7 cellular contexts compared by ENCODE assay signal in the genomic region with DNA sequence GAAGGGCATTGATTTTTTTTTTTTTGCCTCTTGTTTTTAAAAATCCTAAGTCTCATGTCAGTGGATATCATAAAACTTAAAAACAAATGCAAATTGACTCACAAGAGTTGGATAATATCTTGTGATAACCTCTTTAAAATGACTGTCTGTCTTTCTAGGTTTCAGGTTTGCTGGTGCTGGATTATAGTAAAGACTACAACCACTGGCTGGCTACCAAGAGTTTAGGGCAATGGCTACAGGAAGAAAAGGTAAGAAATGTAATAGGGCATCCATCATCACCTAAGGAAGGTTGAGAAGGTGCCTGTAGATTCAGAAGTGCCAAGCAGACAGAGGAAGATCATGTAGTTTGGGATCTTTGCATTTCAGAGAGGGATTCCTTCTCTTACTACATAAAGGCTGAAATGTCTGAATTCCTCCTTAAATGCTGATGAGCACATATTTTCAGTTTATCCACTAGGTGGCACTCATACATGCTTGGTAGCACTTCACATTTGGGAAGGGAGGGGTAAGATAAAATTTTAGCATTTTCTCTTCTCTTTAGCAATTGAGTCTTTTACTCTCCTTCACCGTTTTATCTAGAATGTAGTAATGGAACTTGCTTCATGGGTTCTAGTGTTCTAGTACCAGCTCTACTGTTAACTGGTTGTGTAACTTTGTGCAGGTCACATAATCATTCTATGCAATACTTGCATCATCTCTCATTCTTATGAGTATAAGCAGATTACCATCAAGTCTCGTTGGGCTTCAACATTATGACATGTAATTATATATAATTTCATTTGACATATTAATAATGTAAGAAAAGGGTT. TPM values are rescaled to one million over a fixed set of nuclear protein-coding genes. Genes with fewer than 3 reads are reported as not detected.
DNase-seq lines count a peak whose midpoint lies in the region; ATAC-seq, FAIRE-seq and TF ChIP-seq lines count a peak whose summit lies in the region.

No MANE protein-coding gene starts in this region.

- ATAC-seq in GM19397 (IDR thresholded peaks at IDR 0.05; ENCODE audit: unreplicated experiment): peak; percentile 81
- peak; percentile 88 for ATAC-seq in HG03196 (IDR thresholded peaks at IDR 0.05; ENCODE audit: unreplicated experiment)

- no peak overlapping the region for H3K4me3 ChIP-seq in bronchial epithelial cell (ENCODE audit: low read depth, low read length)

- DNase-seq in G401 (ENCODE audit: low spot score) (peak; percentile 68), NCI-H526 treated with DMSO at 0.1 percent for 48 hours (lab: John Stamatoyannopoulos, UW) (peak; percentile 19), bronchial epithelial cell (ENCODE audit: low read depth) (peak; percentile 60), lung microvascular endothelial cell (ENCODE audit: low read depth in 2 of 2) (peak; percentile 43 to 45)
- no peak for DNase-seq in stimulated activated CD4-positive, alpha-beta T cell treated with anti-CD3 and anti-CD28 coated beads, Interleukin-4, amount 100 ng/mL, for 24 hours

- FAIRE-seq in bronchial epithelial cell (lab: Jason Lieb, UNC): no peak

- no peaks in the 10 kb centered on the region for H3K27me3 ChIP-seq in bronchial epithelial cell (ENCODE audit: control insufficient read depth, insufficient read depth, low read length)

- TF ChIP-seq CTCF in bronchial epithelial cell (IDR thresholded peaks at IDR 0.05; ENCODE audit: insufficient read depth, low read length, severe bottlenecking): peak; percentile 65

- H3K36me3 ChIP-seq in bronchial epithelial cell (ENCODE audit: control insufficient read depth, insufficient read depth, low read length): no peaks in the 10 kb centered on the region

- in situ Hi-C loops in G401 (cut with HindIII; ENCODE audit: low sequenced_read_pairs): no loop called here

RNA-seq across cellular contexts. Expression of gene CPS1, which starts 21.1 kb away (rescaled TPM):
- total RNA-seq in G401 (2014; rRNA removed; shearing (Covaris generic)): 12.8 and 17.1 TPM in 2 replicates
- total RNA-seq in bronchial epithelial cell: 6.3 and 12.6 TPM in 2 replicates
- 0.44 and 0.60 TPM in 2 replicates for total RNA-seq in lung microvascular endothelial cell
